ENCODE assay signal across 25 cellular contexts in the genomic region with DNA sequence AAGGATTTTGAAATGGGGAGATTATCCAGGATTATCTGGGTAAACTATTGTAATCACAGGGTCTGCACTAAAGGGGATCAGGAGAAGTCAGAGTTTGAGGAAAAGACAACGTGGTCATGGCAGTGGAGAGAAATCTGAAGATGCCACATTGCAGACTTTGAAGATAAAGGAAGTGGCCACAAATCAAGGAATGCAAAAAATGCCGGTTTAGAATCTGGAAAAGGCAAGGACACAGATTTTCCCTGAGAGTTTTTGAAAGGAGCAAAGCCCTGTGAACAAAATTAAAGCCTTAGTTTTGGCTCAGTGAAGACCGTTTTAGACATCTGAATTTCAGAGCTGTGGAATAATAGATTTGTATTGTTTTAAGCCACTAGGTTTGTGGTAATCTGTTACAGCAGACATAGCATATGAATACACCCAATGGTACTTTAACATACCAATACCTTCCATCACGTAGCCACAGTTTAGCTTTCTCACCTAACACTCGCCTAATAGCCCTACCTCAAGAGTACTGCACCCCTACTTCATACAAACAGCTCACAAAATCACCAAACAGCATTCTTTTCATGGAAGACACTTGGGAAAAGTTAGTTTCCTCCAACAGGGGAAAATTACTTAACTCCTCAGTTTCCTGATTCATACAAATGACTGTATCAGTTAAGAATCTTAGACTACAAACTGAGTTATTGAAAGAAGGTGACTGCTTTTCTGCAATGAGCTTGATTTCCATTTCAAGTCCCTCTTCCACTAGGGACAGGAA.
A peak's percentile ranks its signal among the peaks of the same experiment; 100 is the strongest.
DNase-seq lines count a peak whose midpoint lies in the region; ATAC-seq and TF ChIP-seq lines count a peak whose summit lies in the region.
"Had no signal": no experiment of that assay in that cellular context is flagged by ENCODE, and none has a peak within 500 bp of the region (broad histone marks: within the 10 kb centered on the region; RNA-seq: fewer than 3 reads in every experiment).

No MANE protein-coding gene starts in this region.

- no peaks in the 10 kb centered on the region for H4K20me1 ChIP-seq in mammary epithelial cell (ENCODE audit: insufficient read depth, low read length)

- no peak overlapping the region for H3K9ac ChIP-seq in mammary epithelial cell (ENCODE audit: insufficient read depth, low read length)
- H3K9ac ChIP-seq: parathyroid adenoma had no signal

- H3K27me3 ChIP-seq in mammary epithelial cell (ENCODE audit: insufficient read depth, low read length) (no peaks in the 10 kb centered on the region), breast epithelium (no peaks in the 10 kb centered on the region), SJSA1 (replicated peaks) (no peaks in the 10 kb centered on the region)
- H3K27me3 ChIP-seq: colonic mucosa, MG63, stomach, tibial nerve had no signal

- no peak overlapping the region for H3K4me2 ChIP-seq in mammary epithelial cell (ENCODE audit: insufficient read depth, low read depth, low read length)

- dilution Hi-C loops in mammary epithelial cell (cut with HindIII; ENCODE audit: low sequenced_read_pairs): no loop called here

- no peaks in the 10 kb centered on the region for H3K36me3 ChIP-seq in mammary epithelial cell (ENCODE audit: insufficient read depth, low read length)
- H3K36me3 ChIP-seq in breast epithelium: no peaks in the 10 kb centered on the region
- no peaks in the 10 kb centered on the region for H3K36me3 ChIP-seq in SJSA1
- H3K36me3 ChIP-seq: colonic mucosa, lower lobe of right lung, MG63, stomach, tibial nerve had no signal

- ATAC-seq in GM18502 (IDR thresholded peaks at IDR 0.05; ENCODE audit: poor library complexity, unreplicated experiment) (no peak), GM18519 (IDR thresholded peaks at IDR 0.05; ENCODE audit: low FRiP score, unreplicated experiment) (no peak)
- ATAC-seq: activated CD8-positive, alpha-beta T cell treated with anti-CD3 and anti-CD28 coated beads for 36 hours; lower lobe of right lung; Panc1; sciatic nerve had no signal

- intact Hi-C loops in mammary epithelial cell (cut with micrococcal nuclease) (no loop called here), breast epithelium (cut with DNase I; ENCODE audit: low total_unique reads) (no loop called here)

- in situ Hi-C loops in mammary epithelial cell (cut with MboI; ENCODE audit: low sequenced_read_pairs in 2 of 2): no loop called here

- DNase-seq in mammary epithelial cell: peak; percentile 26
- no peak for DNase-seq in breast epithelium (ENCODE audit: low spot score in 2 of 2)
- DNase-seq in SJSA1 (ENCODE audit: low read depth in 1 of 2, low spot score in 2 of 2): peak in 1 of 2 experiments; percentile 41
- peak; percentile 24 to 55 for DNase-seq in foreskin fibroblast
- DNase-seq in superior temporal gyrus (ENCODE audit: extremely low spot score): no peak
- no peak for DNase-seq in NCI-H2171 (lab: John Stamatoyannopoulos, UW)
- DNase-seq: 8988T; activated CD4-positive, alpha-beta T cell treated with anti-CD3 and anti-CD28 coated beads for 1 hour; activated CD8-positive, alpha-beta T cell treated with anti-CD3 and anti-CD28 coated beads for 36 hours; activated effector memory CD4-positive, alpha-beta T cell treated with Interleukin-2 at 50 U/mL for 16 hours; activated naive CD8-positive, alpha-beta T cell treated with anti-CD3 and anti-CD28 coated beads, Interleukin-2, amount 10 ng/mL, durations not matched to agents 7 days and 5 days; activated T-cell treated with anti-CD3 and anti-CD28 coated beads for 4 hours; colonic mucosa; effector memory CD4-positive, alpha-beta T cell; lower lobe of right lung; MG63; NCI-H1417 treated with DMSO at 0.1 percent for 48 hours; NCI-H510A; stomach had no signal

- TF ChIP-seq POLR2A in breast epithelium (IDR thresholded peaks at IDR 0.05): no peak

- 69% methylated on average over 5 of the region's 5 CpGs for WGBS in mammary epithelial cell (ENCODE audit: low coverage, missing lambda C conversion rate)

- no peaks in the 10 kb centered on the region for H3K79me2 ChIP-seq in mammary epithelial cell (ENCODE audit: insufficient read depth, low read length)
- H3K79me2 ChIP-seq: parathyroid adenoma had no signal

- H3K9me3 ChIP-seq in mammary epithelial cell (replicated peaks; ENCODE audit: insufficient read depth, low read length) (no peaks in the 10 kb centered on the region), breast epithelium (no peaks in the 10 kb centered on the region), SJSA1 (replicated peaks) (no peaks in the 10 kb centered on the region)
- H3K9me3 ChIP-seq: colonic mucosa, lower lobe of right lung, MG63, stomach, tibial nerve had no signal

- no TSS peak for BruUV-seq in mammary epithelial cell (replicated peaks; lab: Mats Ljungman, UMichigan)

- H3K27ac ChIP-seq in mammary epithelial cell (ENCODE audit: insufficient read depth, low read depth, low read length) (no peak overlapping the region), breast epithelium (no peak overlapping the region), SJSA1 (peak overlapping the region; percentile 65)
- H3K27ac ChIP-seq: colonic mucosa, lower lobe of right lung, parathyroid adenoma, stomach, tibial nerve had no signal

- H3K4me3 ChIP-seq in mammary epithelial cell (replicated peaks in 1 of 3; ENCODE audit: insufficient read depth in 1 of 3, low read depth in 2 of 3, low read length in 3 of 3) (no peak overlapping the region), breast epithelium (no peak overlapping the region), SJSA1 (no peak overlapping the region), foreskin fibroblast (ENCODE audit: low read depth in 1 of 2, low read length in 2 of 2) (no peak overlapping the region)
- H3K4me3 ChIP-seq: colonic mucosa, lower lobe of right lung, MG63, stomach, tibial nerve had no signal

- TF ChIP-seq CTCF in mammary epithelial cell (conservative IDR thresholded peaks at IDR 0.05 in 1 of 2, IDR thresholded peaks at IDR 0.05 in 1 of 2; ENCODE audit: extremely low read depth in 1 of 2, insufficient read depth in 1 of 2, low read depth in 1 of 2, low read length in 2 of 2) (no peak), breast epithelium (IDR thresholded peaks at IDR 0.05) (no peak), foreskin fibroblast (IDR thresholded peaks at IDR 0.05; ENCODE audit: low read depth, low read length) (no peak)

- H3K4me1 ChIP-seq in mammary epithelial cell (ENCODE audit: insufficient read depth, low read length) (peaks cover 13% of the 10 kb centered on the region), breast epithelium (no peaks in the 10 kb centered on the region), SJSA1 (replicated peaks) (peaks cover 13% of the 10 kb centered on the region)
- H3K4me1 ChIP-seq: colonic mucosa, lower lobe of right lung, parathyroid adenoma, stomach, tibial nerve had no signal

- peak overlapping the region; percentile 65 for H2AFZ ChIP-seq in mammary epithelial cell (ENCODE audit: low read depth, low read length)
- H2AFZ ChIP-seq: parathyroid adenoma had no signal

- CTCF ChIA-PET in mammary epithelial cell (lab: Charles Lee; ENCODE audit: low non-redundant PET): no interaction called here

Comparison
In these comparisons a context has a peak if more than half of its experiments do, and no peak if none do; other contexts are left out.
1. DNase-seq: peak in mammary epithelial cell (single experiment) and foreskin fibroblast (2 of 2); none in breast epithelium (0 of 2), superior temporal gyrus (single experiment) and NCI-H2171 (single experiment).